ENCODE assay signal across 1 cellular context in genomic region chr9:136564379-136564988, GRCh38.
TF ChIP-seq lines count a peak whose summit lies in the region.

No MANE protein-coding gene starts in this region.

TF ChIP-seq in GM12878, 131 proteins besides CTCF, POLR2A, EP300 and RAD21 (continued from another document and continues in another):
- TF ChIP-seq PBX3 (IDR thresholded peaks at IDR 0.05; ENCODE audit: insufficient replicate concordance, low read depth, low read length) = no peak
- peak; percentile 48 to 50; a peak in 2 of 4 replicates for TF ChIP-seq IKZF2 (IDR thresholded peaks at IDR 0.05)
- TF ChIP-seq CBX3 (IDR thresholded peaks at IDR 0.05; ENCODE audit: borderline replicate concordance, low read depth) = no peak
- TF ChIP-seq BCLAF1 (IDR thresholded peaks at IDR 0.05) = no peak
- peak; percentile 61 for TF ChIP-seq SKIL (IDR thresholded peaks at IDR 0.05; ENCODE audit: low read depth, poor library complexity, severe bottlenecking)
- no peak for TF ChIP-seq SIN3A (IDR thresholded peaks at IDR 0.05; ENCODE audit: low read depth, low read length)
- no peak for TF ChIP-seq IRF3 (IDR thresholded peaks at IDR 0.05)
- no peak for TF ChIP-seq KDM1A (IDR thresholded peaks at IDR 0.05; ENCODE audit: borderline replicate concordance)
- no peak for TF ChIP-seq CHD4 (IDR thresholded peaks at IDR 0.05)
- TF ChIP-seq SPI1 (IDR thresholded peaks at IDR 0.05; ENCODE audit: borderline replicate concordance, insufficient read depth, low read depth, low read length) = no peak; the same call in 1 of the 2 replicates
- no peak for TF ChIP-seq STAT3 (IDR thresholded peaks at IDR 0.05; ENCODE audit: low read depth, low read length)
- no peak for TF ChIP-seq TCF3 (IDR thresholded peaks at IDR 0.05; ENCODE audit: borderline replicate concordance, insufficient read depth, low read depth, low read length)
- TF ChIP-seq ZNF622 (IDR thresholded peaks at IDR 0.05) = no peak
- no peak for TF ChIP-seq GABPA (IDR thresholded peaks at IDR 0.05; ENCODE audit: low read depth)
- no peak for TF ChIP-seq MLLT1 (IDR thresholded peaks at IDR 0.05)
- no peak for TF ChIP-seq SUPT20H (IDR thresholded peaks at IDR 0.05; ENCODE audit: borderline replicate concordance, control insufficient read depth, low read depth, low read length)
- no peak for TF ChIP-seq MXI1 (IDR thresholded peaks at IDR 0.05; ENCODE audit: low read depth, low read length)
- TF ChIP-seq FOXM1 (IDR thresholded peaks at IDR 0.05; ENCODE audit: low read depth, low read length) = no peak
- TF ChIP-seq NFIC (IDR thresholded peaks at IDR 0.05; ENCODE audit: low read depth, low read length) = no peak
- no peak for TF ChIP-seq CBX5 (IDR thresholded peaks at IDR 0.05; ENCODE audit: low read depth)
- TF ChIP-seq RELA (IDR thresholded peaks at IDR 0.05; ENCODE audit: borderline replicate concordance, partially characterized antibody) = no peak
- no peak for TF ChIP-seq ZSCAN29 (IDR thresholded peaks at IDR 0.05)
- TF ChIP-seq HCFC1 (IDR thresholded peaks at IDR 0.05; ENCODE audit: low read length) = no peak
- TF ChIP-seq ZBTB40 (IDR thresholded peaks at IDR 0.05; ENCODE audit: borderline replicate concordance) = no peak
- TF ChIP-seq ZBED1 (IDR thresholded peaks at IDR 0.05; ENCODE audit: borderline replicate concordance) = no peak
- TF ChIP-seq MTA3 (IDR thresholded peaks at IDR 0.05; ENCODE audit: borderline replicate concordance, low read length) = no peak
- peak; percentile 93 for TF ChIP-seq GATAD2B (conservative IDR thresholded peaks at IDR 0.05; ENCODE audit: low read depth)
- TF ChIP-seq ZBTB33 (IDR thresholded peaks at IDR 0.05) = no peak
- no peak for TF ChIP-seq IRF5 (IDR thresholded peaks at IDR 0.05; ENCODE audit: borderline replicate concordance)
- peak; percentile 26 for TF ChIP-seq ZNF687 (IDR thresholded peaks at IDR 0.05)
- TF ChIP-seq E2F8 (IDR thresholded peaks at IDR 0.05; ENCODE audit: low read depth, partially characterized antibody) = no peak
- TF ChIP-seq ESRRA (IDR thresholded peaks at IDR 0.05; ENCODE audit: low read length) = no peak
